1 cellular context compared by ENCODE assay signal in genomic region chr2:24273598-24273997, GRCh38.
TF ChIP-seq lines count a peak whose summit lies in the region.

No MANE protein-coding gene starts in this region.

TF ChIP-seq in liver, 16 proteins besides CTCF, POLR2A, EP300 and RAD21 (continued from another document):
- TF ChIP-seq, protein P1, sequence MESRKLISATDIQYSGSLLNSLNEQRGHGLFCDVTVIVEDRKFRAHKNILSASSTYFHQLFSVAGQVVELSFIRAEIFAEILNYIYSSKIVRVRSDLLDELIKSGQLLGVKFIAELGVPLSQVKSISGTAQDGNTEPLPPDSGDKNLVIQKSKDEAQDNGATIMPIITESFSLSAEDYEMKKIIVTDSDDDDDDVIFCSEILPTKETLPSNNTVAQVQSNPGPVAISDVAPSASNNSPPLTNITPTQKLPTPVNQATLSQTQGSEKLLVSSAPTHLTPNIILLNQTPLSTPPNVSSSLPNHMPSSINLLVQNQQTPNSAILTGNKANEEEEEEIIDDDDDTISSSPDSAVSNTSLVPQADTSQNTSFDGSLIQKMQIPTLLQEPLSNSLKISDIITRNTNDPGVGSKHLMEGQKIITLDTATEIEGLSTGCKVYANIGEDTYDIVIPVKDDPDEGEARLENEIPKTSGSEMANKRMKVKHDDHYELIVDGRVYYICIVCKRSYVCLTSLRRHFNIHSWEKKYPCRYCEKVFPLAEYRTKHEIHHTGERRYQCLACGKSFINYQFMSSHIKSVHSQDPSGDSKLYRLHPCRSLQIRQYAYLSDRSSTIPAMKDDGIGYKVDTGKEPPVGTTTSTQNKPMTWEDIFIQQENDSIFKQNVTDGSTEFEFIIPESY (IDR thresholded peaks at IDR 0.05): no peak
- peak; percentile 38 for TF ChIP-seq SP1 (IDR thresholded peaks at IDR 0.05)
- TF ChIP-seq RXRA (IDR thresholded peaks at IDR 0.05): peak in 1 of 2 donors; percentile 47
- peak; percentile 47 to 71 for TF ChIP-seq HNF4A (conservative IDR thresholded peaks at IDR 0.05)
- TF ChIP-seq FOXA1 (IDR thresholded peaks at IDR 0.05): no peak
TF ChIP-seq in liver: peak in this region for 3.
